8 cellular contexts compared by ENCODE assay signal in genomic region chr17:63621684-63622570, GRCh38. TPM values are rescaled to one million over a fixed set of nuclear protein-coding genes. Genes with fewer than 3 reads are reported as not detected.
DNase-seq lines count a peak whose midpoint lies in the region; ATAC-seq and TF ChIP-seq lines count a peak whose summit lies in the region.

MAP3K3 (plus strand) TSS chr17:63622417; CDS start chr17:63622760, 343 bp downstream.

- H3K36me3 Mint-ChIP-seq in immature natural killer cell = no peaks in the 10 kb centered on the region

- H3K27me3 Mint-ChIP-seq in immature natural killer cell (ENCODE audit: low read depth in 3 of 3) = peaks cover 4 to 6% (median 6%) of the 10 kb centered on the region in 3 donors

- peak within 1 kb of the TSS; percentile 81 to 95 (median 92) for H3K27ac Mint-ChIP-seq in immature natural killer cell

- DNase-seq in AG09319 (ENCODE audit: extremely low read depth, low read depth) (peak; percentile 99), NCI-H345 treated with DMSO at 0.1 percent for 48 hours (lab: John Stamatoyannopoulos, UW; ENCODE audit: unreplicated experiment) (peak; percentile 99), immature natural killer cell (peak; percentile 98), smooth muscle cell of the brain vasculature (ENCODE audit: low read depth, low spot score) (peak; percentile 100)
- peak; percentile 85 to 94 (median 90) for DNase-seq in activated CD4-positive, CD25-positive, alpha-beta regulatory T cell (lab: John Stamatoyannopoulos, UW)
- peak; percentile 99 for DNase-seq in central memory CD4-positive, alpha-beta T cell

- H3K9me3 Mint-ChIP-seq in immature natural killer cell = no peaks in the 10 kb centered on the region

- ATAC-seq in GM19023 (IDR thresholded peaks at IDR 0.05; ENCODE audit: unreplicated experiment) (peak; percentile 86), HG03280 (IDR thresholded peaks at IDR 0.05; ENCODE audit: unreplicated experiment) (peak; percentile 90)

- H3K4me1 Mint-ChIP-seq in immature natural killer cell = peaks cover 44 to 47% of the 10 kb centered on the region in 2 donors

- TF ChIP-seq CTCF in AG09319 (IDR thresholded peaks at IDR 0.05; ENCODE audit: low read depth, low read length) = no peak; the same call in none of the 2 replicates

- H3K4me3 Mint-ChIP-seq in immature natural killer cell = peak within 1 kb of the TSS; percentile 95 to 96 (median 96)

RNA-seq across cellular contexts. Expression of gene MAP3K3, which starts in this region (rescaled TPM):
- 10 to 100 TPM; 21.4 to 40.4 (median 31.9) TPM for polyA plus RNA-seq in immature natural killer cell

Comparison
In these comparisons a context has a peak if more than half of its experiments do, and no peak if none do; other contexts are left out.
1. Peak in every context shown above with its lines: DNase-seq and ATAC-seq.